8 cellular contexts compared by ENCODE assay signal in the genomic region with DNA sequence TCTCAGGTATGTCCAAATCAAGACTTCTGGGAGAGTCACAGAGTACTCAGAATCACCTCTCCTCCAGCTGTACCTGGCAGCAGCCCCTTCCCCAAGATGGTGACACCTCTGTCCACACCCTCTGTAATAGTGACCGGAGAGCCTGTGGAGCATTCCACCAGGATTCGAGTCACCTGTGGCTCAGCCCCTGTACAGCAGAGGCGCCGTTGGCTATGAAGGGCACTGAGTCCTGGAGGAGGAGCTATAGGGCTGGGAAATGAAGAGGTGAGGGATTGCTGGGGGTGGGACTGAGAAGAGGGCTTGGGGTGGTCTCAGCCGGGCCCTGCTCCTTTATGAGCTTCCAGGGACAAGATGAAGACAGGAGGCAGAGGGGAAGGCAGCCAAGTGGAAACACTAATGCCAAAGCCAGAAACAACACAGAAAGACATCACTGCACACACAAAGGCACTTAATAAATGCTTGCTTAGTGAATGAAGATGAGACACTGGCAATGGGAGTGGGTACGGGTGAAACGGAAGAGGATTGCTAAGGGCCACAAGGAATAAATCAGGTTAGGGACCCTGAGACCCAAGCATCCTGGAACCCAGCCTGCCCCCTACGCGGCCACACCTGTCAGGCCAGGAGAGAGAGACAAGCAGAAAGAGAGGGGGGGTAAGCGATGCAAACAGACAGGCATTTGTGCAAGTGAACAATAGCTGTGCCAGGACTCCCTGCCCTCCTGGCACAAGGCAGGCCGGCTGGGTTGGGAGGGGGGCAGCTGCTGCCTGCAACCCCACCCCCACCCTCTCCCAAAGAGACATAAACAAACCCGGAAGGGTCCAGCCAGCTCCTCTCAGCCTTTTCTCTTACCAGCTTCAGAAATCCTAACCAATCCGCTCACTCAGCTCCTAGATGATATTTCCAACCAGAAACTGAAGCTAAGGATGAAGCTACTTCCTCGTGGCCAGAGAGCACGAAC. TPM values are rescaled to one million over a fixed set of nuclear protein-coding genes. Genes with fewer than 3 reads are reported as not detected.
A peak's percentile ranks its signal among the peaks of the same experiment; 100 is the strongest.
DNase-seq lines count a peak whose midpoint lies in the region; ATAC-seq and TF ChIP-seq lines count a peak whose summit lies in the region.

No MANE protein-coding gene starts in this region.

- peaks cover 74% of the 10 kb centered on the region for H3K4me1 ChIP-seq in CD4-positive, alpha-beta memory T cell (ENCODE audit: insufficient read depth, low read length)
- peaks cover 14% of the 10 kb centered on the region for H3K4me1 ChIP-seq in foreskin keratinocyte

- H3K36me3 ChIP-seq in CD4-positive, alpha-beta memory T cell (ENCODE audit: insufficient read depth, low read length): peaks cover 21% of the 10 kb centered on the region

- peak overlapping the region; percentile 93 to 99 (median 97) for H3K4me3 Mint-ChIP-seq in CD4-positive, alpha-beta memory T cell
- H3K4me3 Mint-ChIP-seq in naive B cell: peak overlapping the region; percentile 93 to 99 (median 98)

- TF ChIP-seq CTCF in foreskin keratinocyte (conservative IDR thresholded peaks at IDR 0.05): no peak

- CTCF ChIA-PET in CD4-positive, alpha-beta memory T cell (lab: Charles Lee; ENCODE audit: partially characterized antibody): interaction anchor here (0.6 to 4.7 kb wide), 3 partner anchors 15 to 41 kb away, joined by 4 to 25 read pairs (median 6); a partner anchor contains a TSS

- peak overlapping the region; percentile 87 to 96 for H3K4me3 ChIP-seq in CD4-positive, alpha-beta memory T cell (ENCODE audit: low read length in 2 of 2)

- H3K4me1 Mint-ChIP-seq in CD4-positive, alpha-beta memory T cell: peaks cover 56 to 89% (median 66%) of the 10 kb centered on the region in 4 donors
- H3K4me1 Mint-ChIP-seq in naive B cell: peaks cover 81 to 84% (median 83%) of the 10 kb centered on the region in 3 donors

- H3K9me3 Mint-ChIP-seq in CD4-positive, alpha-beta memory T cell: no peaks in the 10 kb centered on the region
- H3K9me3 Mint-ChIP-seq in naive B cell: no peaks in the 10 kb centered on the region

- no peaks in the 10 kb centered on the region for H3K27me3 Mint-ChIP-seq in CD4-positive, alpha-beta memory T cell
- H3K27me3 Mint-ChIP-seq in naive B cell: no peaks in the 10 kb centered on the region

- ATAC-seq in naive B cell (ENCODE audit: low read depth in 2 of 2): no peak
- no peak for ATAC-seq in HG03378 (IDR thresholded peaks at IDR 0.05; ENCODE audit: unreplicated experiment)
- ATAC-seq in HG03045 (IDR thresholded peaks at IDR 0.05; ENCODE audit: unreplicated experiment): no peak
- no peak for ATAC-seq in foreskin keratinocyte

- no peak for DNase-seq in CD4-positive, alpha-beta memory T cell
- DNase-seq in NCI-H2029 (lab: John Stamatoyannopoulos, UW) (peak; percentile 80), caudate nucleus (lab: John Stamatoyannopoulos, UW) (peak in 59 of 61 donors; percentile 48 to 98 (median 81)), naive B cell (no peak), foreskin keratinocyte (no peak), OCI-M1 (lab: John Stamatoyannopoulos, UW) (no peak)

- H3K27ac ChIP-seq in CD4-positive, alpha-beta memory T cell (ENCODE audit: low read depth, low read length): peak overlapping the region; percentile 86
- H3K27ac ChIP-seq in caudate nucleus (ENCODE audit: low read depth, low read length): peak overlapping the region; percentile 99
- H3K27ac ChIP-seq in foreskin keratinocyte: no peak overlapping the region

- intact Hi-C loops in CD4-positive, alpha-beta memory T cell (cut with micrococcal nuclease): loop anchor here (2.0 to 5.0 kb wide), 2 partner anchors 14 to 117 kb away; a partner anchor contains a TSS

- POLR2A ChIA-PET in CD4-positive, alpha-beta memory T cell (lab: Charles Lee; ENCODE audit: partially characterized antibody): interaction anchor here (0.8 to 12.4 kb wide), 10 partner anchors 8 to 41 kb away, joined by 3 to 199 read pairs (median 4); a partner anchor contains a TSS

- H3K27ac Mint-ChIP-seq in CD4-positive, alpha-beta memory T cell: peak overlapping the region; percentile 81 to 98 (median 94)
- H3K27ac Mint-ChIP-seq in naive B cell: peak overlapping the region; percentile 68 to 98 (median 82)

- H3K27me3 ChIP-seq in CD4-positive, alpha-beta memory T cell (ENCODE audit: insufficient read depth, low read length): no peaks in the 10 kb centered on the region
- H3K27me3 ChIP-seq in foreskin keratinocyte: no peaks in the 10 kb centered on the region

- no peaks in the 10 kb centered on the region for H3K9me3 ChIP-seq in CD4-positive, alpha-beta memory T cell (ENCODE audit: control insufficient read depth in 1 of 2, low read length in 2 of 2)

- H3K36me3 Mint-ChIP-seq in CD4-positive, alpha-beta memory T cell: peaks cover 18 to 71% of the 10 kb centered on the region in 2 donors
- H3K36me3 Mint-ChIP-seq in naive B cell: peaks cover 14 to 39% of the 10 kb centered on the region in 2 donors

RNA-seq across cellular contexts. Expression of a gene that starts 3.9 kb away (rescaled TPM):
- 100 to 1,000 TPM; 190 to 198 TPM for total RNA-seq in CD4-positive, alpha-beta memory T cell
- polyA plus RNA-seq in CD4-positive, alpha-beta memory T cell: 10 to 100 TPM in 1 of 2 donors, 1 to 10 TPM in 1; 6.7 to 30.4 TPM
- polyA plus RNA-seq in naive B cell (ENCODE audit: low read depth in 6 of 6): 10 to 100 TPM in 5 of 6 donors, 1 to 10 TPM in 1; 6.9 to 48.4 (median 27.7) TPM
- 44.0 and 48.6 TPM in 2 replicates for total RNA-seq in foreskin keratinocyte
- polyA plus RNA-seq in foreskin keratinocyte: 24.4 and 25.5 TPM in 2 replicates

RNA-seq across cellular contexts. Expression of a gene that starts 33.0 kb away (rescaled TPM):
- total RNA-seq in CD4-positive, alpha-beta memory T cell: not detected
- polyA plus RNA-seq in CD4-positive, alpha-beta memory T cell: under 1 TPM in 1 of 2 donors, not detected in 1; 0.91 TPM
- 1 to 10 TPM in 1 of 6 donors, under 1 TPM in 2, not detected in 3; 0.21 to 1.2 (median 0.36) TPM for polyA plus RNA-seq in naive B cell (ENCODE audit: low read depth in 6 of 6)
- not detected in 2 replicates for total RNA-seq in foreskin keratinocyte
- not detected in 2 replicates for polyA plus RNA-seq in foreskin keratinocyte

RNA-seq across cellular contexts. Expression of a gene that starts 40.3 kb away (rescaled TPM):
- total RNA-seq in CD4-positive, alpha-beta memory T cell: 100 to 1,000 TPM; 127 to 134 TPM
- 1 to 10 TPM; 5.5 to 9.4 TPM for polyA plus RNA-seq in CD4-positive, alpha-beta memory T cell
- polyA plus RNA-seq in naive B cell (ENCODE audit: low read depth in 6 of 6) (10 to 100 TPM in 1 of 6 donors, 1 to 10 TPM in 5; 5.5 to 10.7 (median 7.2) TPM), foreskin keratinocyte (9.0 and 12.1 TPM in 2 replicates)
- 22.7 and 27.9 TPM in 2 replicates for total RNA-seq in foreskin keratinocyte

RNA-seq across cellular contexts. Expression of a gene that starts 46.3 kb away (rescaled TPM):
- 100 to 1,000 TPM; 252 to 276 TPM for total RNA-seq in CD4-positive, alpha-beta memory T cell
- 100 to 1,000 TPM; 349 to 442 TPM for polyA plus RNA-seq in CD4-positive, alpha-beta memory T cell
- polyA plus RNA-seq in naive B cell (ENCODE audit: low read depth in 6 of 6) (100 to 1,000 TPM; 243 to 278 (median 256) TPM), foreskin keratinocyte (263 and 292 TPM in 2 replicates)
- 175 and 203 TPM in 2 replicates for total RNA-seq in foreskin keratinocyte

Comparison
In these comparisons a context has a peak if more than half of its experiments do, and no peak if none do; other contexts are left out.
1. DNase-seq: peak in NCI-H2029 (single experiment) and caudate nucleus (59 of 61); none in CD4-positive, alpha-beta memory T cell (0 of 5), naive B cell (single experiment), foreskin keratinocyte (0 of 2) and OCI-M1 (single experiment).